ENCODE assay signal across 8 cellular contexts in the genomic region with DNA sequence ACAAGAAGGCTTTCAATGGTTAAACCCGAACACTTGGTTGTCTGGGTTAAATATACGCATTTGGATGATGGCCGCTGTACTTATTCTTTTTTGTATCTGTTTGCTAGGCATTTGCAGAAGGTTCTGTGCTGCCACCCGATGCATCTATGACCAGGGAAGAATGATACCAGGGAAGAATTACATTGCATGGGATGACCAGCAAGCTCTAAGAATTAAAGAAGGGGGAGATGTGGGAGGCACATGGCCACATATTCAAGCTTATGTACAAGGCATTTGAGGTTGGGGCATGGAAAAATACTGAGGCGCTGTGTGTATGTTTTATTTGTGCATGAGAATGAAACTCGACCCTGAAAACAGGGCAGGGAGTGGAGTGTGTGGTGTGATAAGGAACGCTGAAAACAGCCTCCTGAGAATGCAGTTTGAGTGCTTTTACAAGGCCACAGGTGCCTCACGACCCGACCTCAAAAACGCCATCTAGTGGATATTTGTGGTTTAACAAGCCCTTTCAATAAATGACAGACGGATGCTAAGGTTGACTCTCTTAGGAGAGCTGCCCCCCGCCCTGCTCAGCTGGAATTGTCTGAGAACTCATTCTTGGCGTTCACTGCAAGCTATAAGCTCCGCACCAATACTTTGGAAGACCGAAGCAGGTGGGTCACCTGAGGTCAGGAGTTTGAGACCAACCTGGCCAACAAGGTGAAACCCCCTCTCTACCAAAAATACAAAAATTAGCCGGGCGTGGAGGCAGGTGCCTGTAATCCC.
DNase-seq lines count a peak whose midpoint lies in the region; ATAC-seq and TF ChIP-seq lines count a peak whose summit lies in the region.
"Not testable (repeated sequence)": the region's sequence is repeated elsewhere in the genome, so short reads cannot be mapped to it uniquely, and the experiment has no call there.

No MANE protein-coding gene starts in this region.

- H3K4me3 ChIP-seq in WERI-Rb-1 (ENCODE audit: low read depth, low read length): not testable (repeated sequence)

- not testable (repeated sequence) for H3K4me1 Mint-ChIP-seq in central memory CD8-positive, alpha-beta T cell

- not testable (repeated sequence) for H3K36me3 ChIP-seq in WERI-Rb-1

- H3K4me3 Mint-ChIP-seq in central memory CD8-positive, alpha-beta T cell: not testable (repeated sequence)

- not testable (repeated sequence) for H3K27ac Mint-ChIP-seq in central memory CD8-positive, alpha-beta T cell (ENCODE audit: low read depth)

- H3K27me3 Mint-ChIP-seq in central memory CD8-positive, alpha-beta T cell: not testable (repeated sequence)

- H3K9me3 ChIP-seq in WERI-Rb-1 (ENCODE audit: severe bottlenecking): not testable (repeated sequence)

- not testable (repeated sequence) for TF ChIP-seq EP300 in Ishikawa (IDR thresholded peaks at IDR 0.05; ENCODE audit: borderline replicate concordance)

- TF ChIP-seq RAD21 in Ishikawa (IDR thresholded peaks at IDR 0.05; ENCODE audit: low read depth): peak; percentile 67

- H3K9me3 Mint-ChIP-seq in central memory CD8-positive, alpha-beta T cell: not testable (repeated sequence)

- not testable (repeated sequence) for H3K27ac ChIP-seq in WERI-Rb-1

- ATAC-seq in central memory CD8-positive, alpha-beta T cell (replicated peaks; ENCODE audit: extremely low read depth, poor library complexity, severe bottlenecking): peak; percentile 82

- TF ChIP-seq CTCF in GM20000 (IDR thresholded peaks at IDR 0.05; ENCODE audit: extremely low read depth, missing control alignments): peak; percentile 26
- peak; percentile 54 for TF ChIP-seq CTCF in WERI-Rb-1 (IDR thresholded peaks at IDR 0.05; ENCODE audit: low read depth, low read length)

- H3K27me3 ChIP-seq in WERI-Rb-1 (ENCODE audit: insufficient read depth, low read depth, severe bottlenecking): not testable (repeated sequence)

- DNase-seq in COR-L47 (lab: John Stamatoyannopoulos, UW) (peak; percentile 64), GM20000 (ENCODE audit: low spot score) (peak; percentile 30), NCI-H524 (lab: John Stamatoyannopoulos, UW) (peak; percentile 88 to 93), WERI-Rb-1 (peak; percentile 58), islet precursor cell (peak; percentile 65)
- DNase-seq in central memory CD8-positive, alpha-beta T cell (ENCODE audit: low spot score in 2 of 2): peak in 1 of 2 donors; percentile 50
- peak; percentile 25 for DNase-seq in stimulated activated CD4-positive, alpha-beta T cell treated with anti-CD3 and anti-CD28 coated beads, Interleukin-15, amount 100 ng/mL, for 24 hours

- H3K36me3 Mint-ChIP-seq in central memory CD8-positive, alpha-beta T cell (ENCODE audit: insufficient read depth): not testable (repeated sequence)
